In the genomic region with DNA sequence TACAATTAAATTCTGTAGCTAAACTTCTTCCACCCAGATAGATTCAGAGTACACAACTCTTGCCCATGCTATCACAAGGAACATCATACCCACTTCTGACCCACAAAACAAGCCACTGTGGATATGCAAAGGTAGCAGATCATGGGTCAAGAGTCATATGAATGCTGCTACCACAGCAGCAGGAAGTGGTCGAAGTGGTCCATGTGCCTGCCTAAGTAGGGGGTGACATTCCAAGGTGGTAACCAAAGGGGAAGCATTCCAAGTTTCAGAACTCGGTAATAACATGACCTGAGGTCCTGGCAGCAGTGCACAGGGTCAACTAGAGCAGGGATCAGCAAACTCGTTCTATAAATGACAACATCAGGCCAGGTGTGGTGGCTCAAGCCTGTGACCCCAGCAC, we compare ENCODE assay signal across 14 cellular contexts. TPM values are rescaled to one million over a fixed set of nuclear protein-coding genes. Genes with fewer than 3 reads are reported as not detected.
DNase-seq lines count a peak whose midpoint lies in the region; ATAC-seq, FAIRE-seq and TF ChIP-seq lines count a peak whose summit lies in the region.
"Not testable (repeated sequence)": the region's sequence is repeated elsewhere in the genome, so short reads cannot be mapped to it uniquely, and the experiment has no call there.
"Had no signal": no experiment of that assay in that cellular context is flagged by ENCODE, and none has a peak within 500 bp of the region (broad histone marks: within the 10 kb centered on the region; RNA-seq: fewer than 3 reads in every experiment).

No MANE protein-coding gene starts in this region.

- TF ChIP-seq CTCF in left ventricle myocardium inferior (IDR thresholded peaks at IDR 0.05; ENCODE audit: borderline replicate concordance); HepG2 (CRISPR knock-in tag; IDR thresholded peaks at IDR 0.05): not testable (repeated sequence)

- in situ Hi-C loops in HepG2 (cut with HindIII; ENCODE audit: extremely low pct_ligation_motif_present, low pct_unique_long_range_greater_than_20kb) = loop anchor here (25.0 kb wide), 1 partner anchor 1295 kb away; the partner anchor contains the start of genes MZT2A and TUBA3D

- not testable (repeated sequence) for H2AFZ ChIP-seq in HepG2 (ENCODE audit: low read length)

- not testable (repeated sequence) for TF ChIP-seq RAD21 in HepG2 (CRISPR knock-in tag; IDR thresholded peaks at IDR 0.05)

- not testable (repeated sequence) for H3K4me1 ChIP-seq in left ventricle myocardium inferior; HepG2 (ENCODE audit: insufficient read depth, low read length)

- not testable (repeated sequence) for TF ChIP-seq POLR2A in GM12891 (IDR thresholded peaks at IDR 0.05; ENCODE audit: low read depth, low read length); HepG2 (IDR thresholded peaks at IDR 0.05; ENCODE audit: insufficient read depth in 1 of 2, low read depth in 2 of 2, low read length in 2 of 2)

- not testable (repeated sequence) for H4K20me1 ChIP-seq in HepG2 (ENCODE audit: insufficient read depth, low read length)

- H3K9me3 Mint-ChIP-seq in activated CD8-positive, alpha-beta memory T cell treated with anti-CD3 and anti-CD28 coated beads, Interleukin-2, amount 10 ng/mL, durations not matched to agents 7 days and 5 days (ENCODE audit: low read depth); activated naive CD8-positive, alpha-beta T cell treated with anti-CD3 and anti-CD28 coated beads, Interleukin-2, amount 10 ng/mL, durations not matched to agents 7 days and 5 days: not testable (repeated sequence)

- POLR2A ChIA-PET in activated naive CD8-positive, alpha-beta T cell treated with anti-CD3 and anti-CD28 coated beads, Interleukin-2, amount 10 ng/mL, durations not matched to agents 7 days and 5 days (lab: Charles Lee); HepG2 (lab: Yijun Ruan, JAX): not testable (repeated sequence)

- BruUV-seq in HepG2 (replicated peaks; lab: Mats Ljungman, UMichigan) = not testable (repeated sequence)

- H3K36me3 Mint-ChIP-seq in activated CD8-positive, alpha-beta memory T cell treated with anti-CD3 and anti-CD28 coated beads, Interleukin-2, amount 10 ng/mL, durations not matched to agents 7 days and 5 days; activated naive CD8-positive, alpha-beta T cell treated with anti-CD3 and anti-CD28 coated beads, Interleukin-2, amount 10 ng/mL, durations not matched to agents 7 days and 5 days: not testable (repeated sequence)

- 84% methylated on average over 3 of the region's 3 CpGs for WGBS in HepG2 (ENCODE audit: low lambda C conversion rate)

- H3K27me3 ChIP-seq in left ventricle myocardium inferior (ENCODE audit: low read depth); HepG2 (ENCODE audit: control insufficient read depth in 1 of 2, insufficient read depth in 2 of 2, low read length in 2 of 2): not testable (repeated sequence)

- not testable (repeated sequence) for TF ChIP-seq EP300 in HepG2 (IDR thresholded peaks at IDR 0.05; ENCODE audit: low read depth in 2 of 2, low read length in 2 of 2); HepG2 (CRISPR knock-in tag; IDR thresholded peaks at IDR 0.05; ENCODE audit: borderline replicate concordance)

- not testable (repeated sequence) for H3K9ac ChIP-seq in HepG2 (ENCODE audit: insufficient read depth, low read depth, low read length)

- H3K4me3 Mint-ChIP-seq in activated CD8-positive, alpha-beta memory T cell treated with anti-CD3 and anti-CD28 coated beads, Interleukin-2, amount 10 ng/mL, durations not matched to agents 7 days and 5 days; activated naive CD8-positive, alpha-beta T cell treated with anti-CD3 and anti-CD28 coated beads, Interleukin-2, amount 10 ng/mL, durations not matched to agents 7 days and 5 days: not testable (repeated sequence)

- H3K36me3 ChIP-seq in left ventricle myocardium inferior; HepG2 (replicated peaks in 1 of 2; ENCODE audit: control insufficient read depth in 1 of 2, insufficient read depth in 2 of 2, low read length in 2 of 2): not testable (repeated sequence)

- not testable (repeated sequence) for H3K9me3 ChIP-seq in left ventricle myocardium inferior (replicated peaks); HepG2 (ENCODE audit: low read length)

- H3K79me2 ChIP-seq in HepG2 (ENCODE audit: insufficient read depth, low read length) = not testable (repeated sequence)

- H3K27me3 Mint-ChIP-seq in activated CD8-positive, alpha-beta memory T cell treated with anti-CD3 and anti-CD28 coated beads, Interleukin-2, amount 10 ng/mL, durations not matched to agents 7 days and 5 days; activated naive CD8-positive, alpha-beta T cell treated with anti-CD3 and anti-CD28 coated beads, Interleukin-2, amount 10 ng/mL, durations not matched to agents 7 days and 5 days: not testable (repeated sequence)

- peaks cover 11% of the 10 kb centered on the region for H3K4me1 Mint-ChIP-seq in activated CD8-positive, alpha-beta memory T cell treated with anti-CD3 and anti-CD28 coated beads, Interleukin-2, amount 10 ng/mL, durations not matched to agents 7 days and 5 days
- not testable (repeated sequence) for H3K4me1 Mint-ChIP-seq in activated naive CD8-positive, alpha-beta T cell treated with anti-CD3 and anti-CD28 coated beads, Interleukin-2, amount 10 ng/mL, durations not matched to agents 7 days and 5 days

- not testable (repeated sequence) for H3K27ac ChIP-seq in left ventricle myocardium inferior (replicated peaks); HepG2 (ENCODE audit: extremely low read length, insufficient read depth, low read length)

- CTCF ChIA-PET in activated CD8-positive, alpha-beta memory T cell treated with anti-CD3 and anti-CD28 coated beads, Interleukin-2, amount 10 ng/mL, durations not matched to agents 7 days and 5 days (lab: Charles Lee); HepG2 (lab: Yijun Ruan, JAX; ENCODE audit: low intra/inter-chr PET ratio, low total read pairs): not testable (repeated sequence)

- H3K4me2 ChIP-seq in HepG2 (ENCODE audit: low read depth, low read length) = not testable (repeated sequence)

- intact Hi-C loops in left ventricle myocardium inferior (cut with micrococcal nuclease); HepG2 (cut with micrococcal nuclease; ENCODE audit: unreplicated experiment): not testable (repeated sequence)

- not testable (repeated sequence) for DNase-seq in GM12891 (ENCODE audit: insufficient read length, low spot score); activated naive CD8-positive, alpha-beta T cell treated with anti-CD3 and anti-CD28 coated beads, Interleukin-2, amount 10 ng/mL, durations not matched to agents 7 days and 5 days; left ventricle myocardium inferior; HepG2 (ENCODE audit: low spot score); urothelium cell line (ENCODE audit: low spot score)
- DNase-seq in MV-4-11 (lab: John Stamatoyannopoulos, UW) (peak; percentile 16), renal cortical epithelial cell (ENCODE audit: low read depth) (peak; percentile 20)
- peak; percentile 23 for DNase-seq in activated CD8-positive, alpha-beta memory T cell treated with anti-CD3 and anti-CD28 coated beads, Interleukin-2, amount 10 ng/mL, durations not matched to agents 7 days and 5 days

- FAIRE-seq in GM12891 (lab: Jason Lieb, UNC) (peak; percentile 41), HepG2 (lab: Jason Lieb, UNC) (peak; percentile 46), urothelium cell line (lab: Jason Lieb, UNC) (peak; percentile 58)

- peak overlapping the region; percentile 57 for H3K4me3 ChIP-seq in left ventricle myocardium inferior
- not testable (repeated sequence) for H3K4me3 ChIP-seq in HepG2 (replicated peaks in 1 of 3; ENCODE audit: insufficient read depth in 1 of 3, low read depth in 2 of 3, low read length in 3 of 3)

- ATAC-seq in activated CD8-positive, alpha-beta memory T cell treated with anti-CD3 and anti-CD28 coated beads, Interleukin-2, amount 10 ng/mL, durations not matched to agents 7 days and 5 days; activated naive CD8-positive, alpha-beta T cell treated with anti-CD3 and anti-CD28 coated beads, Interleukin-2, amount 10 ng/mL, durations not matched to agents 7 days and 5 days (ENCODE audit: low read depth); HepG2: not testable (repeated sequence)

- H3K27ac Mint-ChIP-seq in activated CD8-positive, alpha-beta memory T cell treated with anti-CD3 and anti-CD28 coated beads, Interleukin-2, amount 10 ng/mL, durations not matched to agents 7 days and 5 days = not testable (repeated sequence)
- H3K27ac Mint-ChIP-seq in activated naive CD8-positive, alpha-beta T cell treated with anti-CD3 and anti-CD28 coated beads, Interleukin-2, amount 10 ng/mL, durations not matched to agents 7 days and 5 days = peak overlapping the region; percentile 3

RNA-seq across cellular contexts. Expression of gene TUBA3E, which starts 5.8 kb away (rescaled TPM):
- not detected for polyA plus RNA-seq in GM12891 (2012; ENCODE audit: low read depth, missing spikeins)
- not detected for total RNA-seq in activated CD8-positive, alpha-beta memory T cell treated with anti-CD3 and anti-CD28 coated beads, Interleukin-2, amount 10 ng/mL, durations not matched to agents 7 days and 5 days
- total RNA-seq in activated naive CD8-positive, alpha-beta T cell treated with anti-CD3 and anti-CD28 coated beads, Interleukin-2, amount 10 ng/mL, durations not matched to agents 7 days and 5 days = not detected
- total RNA-seq in left ventricle myocardium inferior (47.1 TPM), HepG2 (2016; rRNA removed; fragmentation: Illumina TruSeq; extraction: Trizol) (not detected in 2 replicates), renal cortical epithelial cell (not detected in 2 replicates)
- total RNA-seq in HepG2 (2016; cell fraction: cytosol; rRNA removed; fragmentation: Illumina TruSeq; extraction: Trizol; ENCODE audit: low read depth) = not detected in 2 replicates
- total RNA-seq in HepG2 (2016; cell fraction: insoluble cytoplasmic fraction; rRNA removed; fragmentation: Illumina TruSeq; extraction: Trizol) = not detected in 2 replicates
- not detected in 2 replicates for total RNA-seq in HepG2 (2016; cell fraction: membrane; rRNA removed; fragmentation: Illumina TruSeq; extraction: Trizol)
- not detected in 2 replicates for total RNA-seq in HepG2 (2016; cell fraction: nucleus; rRNA removed; fragmentation: Illumina TruSeq; extraction: Trizol)
- polyA plus RNA-seq in HepG2 (2011; rRNA removed) = not detected in 2 replicates
- not detected in 2 replicates for polyA plus RNA-seq in HepG2 (2011; cell fraction: cytosol; rRNA removed)
- not detected in 2 replicates for polyA plus RNA-seq in HepG2 (2011; cell fraction: nucleus; rRNA removed)
- not detected in 2 replicates for polyA plus RNA-seq in HepG2 (2012)
- not detected in 2 replicates for polyA plus RNA-seq in HepG2 (2016; cell fraction: cytosol; fragmentation: Illumina TruSeq; extraction: Trizol; ENCODE audit: low read depth)
- not detected in 2 replicates for polyA plus RNA-seq in HepG2 (2016; cell fraction: insoluble cytoplasmic fraction; fragmentation: Illumina TruSeq; extraction: Trizol; ENCODE audit: low read depth)
- polyA plus RNA-seq in HepG2 (2016; cell fraction: membrane; fragmentation: Illumina TruSeq; extraction: Trizol; ENCODE audit: low read depth) = not detected in 2 replicates
- not detected in 2 replicates for polyA plus RNA-seq in HepG2 (2016; cell fraction: nucleus; fragmentation: Illumina TruSeq; extraction: Trizol; ENCODE audit: insufficient read depth, low read depth)
- polyA minus RNA-seq in HepG2 (2011; rRNA and poly(A)+ RNA removed; ENCODE audit: low replicate concordance) = not detected in 2 replicates
- polyA minus RNA-seq in HepG2 (2011; cell fraction: cytosol; rRNA and poly(A)+ RNA removed) = not detected in 2 replicates
- polyA minus RNA-seq in HepG2 (2011; cell fraction: nucleus; rRNA and poly(A)+ RNA removed) = not detected in 2 replicates
- total RNA-seq: Calu3; CD4-positive, alpha-beta memory T cell; G401; HFFc6 had no signal
- polyA plus RNA-seq: A549; BJ; CD4-positive, alpha-beta memory T cell had no signal

RNA-seq across cellular contexts. Expression of gene MZT2B, which starts 10.4 kb away (rescaled TPM):
- polyA plus RNA-seq in GM12891 (2012; ENCODE audit: low read depth, missing spikeins) = 247 TPM
- 100 to 1,000 TPM; 399 to 472 TPM for total RNA-seq in activated CD8-positive, alpha-beta memory T cell treated with anti-CD3 and anti-CD28 coated beads, Interleukin-2, amount 10 ng/mL, durations not matched to agents 7 days and 5 days
- total RNA-seq in activated naive CD8-positive, alpha-beta T cell treated with anti-CD3 and anti-CD28 coated beads, Interleukin-2, amount 10 ng/mL, durations not matched to agents 7 days and 5 days = 100 to 1,000 TPM; 400 to 434 TPM
- 422 TPM for total RNA-seq in left ventricle myocardium inferior
- total RNA-seq in HepG2 (2016; rRNA removed; fragmentation: Illumina TruSeq; extraction: Trizol) = 308 and 410 TPM in 2 replicates
- total RNA-seq in HepG2 (2016; cell fraction: cytosol; rRNA removed; fragmentation: Illumina TruSeq; extraction: Trizol; ENCODE audit: low read depth) = 664 and 798 TPM in 2 replicates
- total RNA-seq in HepG2 (2016; cell fraction: insoluble cytoplasmic fraction; rRNA removed; fragmentation: Illumina TruSeq; extraction: Trizol) = 352 and 417 TPM in 2 replicates
- 641 and 838 TPM in 2 replicates for total RNA-seq in HepG2 (2016; cell fraction: membrane; rRNA removed; fragmentation: Illumina TruSeq; extraction: Trizol)
- 142 and 179 TPM in 2 replicates for total RNA-seq in HepG2 (2016; cell fraction: nucleus; rRNA removed; fragmentation: Illumina TruSeq; extraction: Trizol)
- 244 and 253 TPM in 2 replicates for polyA plus RNA-seq in HepG2 (2011; rRNA removed)
- polyA plus RNA-seq in HepG2 (2011; cell fraction: cytosol; rRNA removed) = 121 and 325 TPM in 2 replicates
- polyA plus RNA-seq in HepG2 (2011; cell fraction: nucleus; rRNA removed) = 97.5 and 107 TPM in 2 replicates
- polyA plus RNA-seq in HepG2 (2012) = 208 and 248 TPM in 2 replicates
- polyA plus RNA-seq in HepG2 (2016; cell fraction: cytosol; fragmentation: Illumina TruSeq; extraction: Trizol; ENCODE audit: low read depth) = 676 and 762 TPM in 2 replicates
- polyA plus RNA-seq in HepG2 (2016; cell fraction: insoluble cytoplasmic fraction; fragmentation: Illumina TruSeq; extraction: Trizol; ENCODE audit: low read depth) = 300 and 324 TPM in 2 replicates
- polyA plus RNA-seq in HepG2 (2016; cell fraction: membrane; fragmentation: Illumina TruSeq; extraction: Trizol; ENCODE audit: low read depth) = 541 and 609 TPM in 2 replicates
- 261 and 270 TPM in 2 replicates for polyA plus RNA-seq in HepG2 (2016; cell fraction: nucleus; fragmentation: Illumina TruSeq; extraction: Trizol; ENCODE audit: insufficient read depth, low read depth)
- polyA minus RNA-seq in HepG2 (2011; rRNA and poly(A)+ RNA removed; ENCODE audit: low replicate concordance) = 12.3 and 45.2 TPM in 2 replicates
- 53.2 and 58.8 TPM in 2 replicates for polyA minus RNA-seq in HepG2 (2011; cell fraction: cytosol; rRNA and poly(A)+ RNA removed)
- 20.9 and 25.2 TPM in 2 replicates for polyA minus RNA-seq in HepG2 (2011; cell fraction: nucleus; rRNA and poly(A)+ RNA removed)
- 59.8 and 179 TPM in 2 replicates for total RNA-seq in renal cortical epithelial cell

RNA-seq across cellular contexts. Expression of gene SMPD4, which starts 11.0 kb away (rescaled TPM):
- polyA plus RNA-seq in GM12891 (2012; ENCODE audit: low read depth, missing spikeins) = 39.8 TPM
- total RNA-seq in activated CD8-positive, alpha-beta memory T cell treated with anti-CD3 and anti-CD28 coated beads, Interleukin-2, amount 10 ng/mL, durations not matched to agents 7 days and 5 days = 10 to 100 TPM; 70.8 to 79.8 TPM
- 10 to 100 TPM; 67.3 to 74.2 TPM for total RNA-seq in activated naive CD8-positive, alpha-beta T cell treated with anti-CD3 and anti-CD28 coated beads, Interleukin-2, amount 10 ng/mL, durations not matched to agents 7 days and 5 days
- 26.7 TPM for total RNA-seq in left ventricle myocardium inferior
- total RNA-seq in HepG2 (2016; rRNA removed; fragmentation: Illumina TruSeq; extraction: Trizol) = 70.5 and 72.5 TPM in 2 replicates
- 16.2 and 16.4 TPM in 2 replicates for total RNA-seq in HepG2 (2016; cell fraction: cytosol; rRNA removed; fragmentation: Illumina TruSeq; extraction: Trizol; ENCODE audit: low read depth)
- total RNA-seq in HepG2 (2016; cell fraction: insoluble cytoplasmic fraction; rRNA removed; fragmentation: Illumina TruSeq; extraction: Trizol) = 63.3 and 71.6 TPM in 2 replicates
- total RNA-seq in HepG2 (2016; cell fraction: membrane; rRNA removed; fragmentation: Illumina TruSeq; extraction: Trizol) = 45.6 and 46.9 TPM in 2 replicates
- total RNA-seq in HepG2 (2016; cell fraction: nucleus; rRNA removed; fragmentation: Illumina TruSeq; extraction: Trizol) = 70.7 and 77.5 TPM in 2 replicates
- 63.2 and 69.0 TPM in 2 replicates for polyA plus RNA-seq in HepG2 (2011; rRNA removed)
- 27.2 and 39.1 TPM in 2 replicates for polyA plus RNA-seq in HepG2 (2011; cell fraction: cytosol; rRNA removed)
- polyA plus RNA-seq in HepG2 (2011; cell fraction: nucleus; rRNA removed) = 483 and 680 TPM in 2 replicates
- 53.0 and 69.5 TPM in 2 replicates for polyA plus RNA-seq in HepG2 (2012)
- 12.9 and 14.8 TPM in 2 replicates for polyA plus RNA-seq in HepG2 (2016; cell fraction: cytosol; fragmentation: Illumina TruSeq; extraction: Trizol; ENCODE audit: low read depth)
- 81.9 and 105 TPM in 2 replicates for polyA plus RNA-seq in HepG2 (2016; cell fraction: insoluble cytoplasmic fraction; fragmentation: Illumina TruSeq; extraction: Trizol; ENCODE audit: low read depth)
- polyA plus RNA-seq in HepG2 (2016; cell fraction: membrane; fragmentation: Illumina TruSeq; extraction: Trizol; ENCODE audit: low read depth) = 36.8 and 38.6 TPM in 2 replicates
- polyA plus RNA-seq in HepG2 (2016; cell fraction: nucleus; fragmentation: Illumina TruSeq; extraction: Trizol; ENCODE audit: insufficient read depth, low read depth) = 229 and 236 TPM in 2 replicates
- polyA minus RNA-seq in HepG2 (2011; rRNA and poly(A)+ RNA removed; ENCODE audit: low replicate concordance) = 39.1 and 125 TPM in 2 replicates
- 39.4 and 44.1 TPM in 2 replicates for polyA minus RNA-seq in HepG2 (2011; cell fraction: cytosol; rRNA and poly(A)+ RNA removed)
- polyA minus RNA-seq in HepG2 (2011; cell fraction: nucleus; rRNA and poly(A)+ RNA removed) = 82.9 and 90.9 TPM in 2 replicates
- total RNA-seq in renal cortical epithelial cell = 13.9 and 29.6 TPM in 2 replicates

RNA-seq across cellular contexts. Expression of gene CCDC74B, which starts 47.5 kb away (rescaled TPM):
- polyA plus RNA-seq in GM12891 (2012; ENCODE audit: low read depth, missing spikeins) = 1.7 TPM
- total RNA-seq in activated CD8-positive, alpha-beta memory T cell treated with anti-CD3 and anti-CD28 coated beads, Interleukin-2, amount 10 ng/mL, durations not matched to agents 7 days and 5 days = under 1 TPM; 0.23 to 0.47 TPM
- 1 to 10 TPM; 1.2 to 1.5 TPM for total RNA-seq in activated naive CD8-positive, alpha-beta T cell treated with anti-CD3 and anti-CD28 coated beads, Interleukin-2, amount 10 ng/mL, durations not matched to agents 7 days and 5 days
- 0.44 TPM for total RNA-seq in left ventricle myocardium inferior
- 0.11 TPM in 1 of 2 replicates, not detected in the other for total RNA-seq in HepG2 (2016; rRNA removed; fragmentation: Illumina TruSeq; extraction: Trizol)
- 0.26 TPM in 1 of 2 replicates, not detected in the other for total RNA-seq in HepG2 (2016; cell fraction: cytosol; rRNA removed; fragmentation: Illumina TruSeq; extraction: Trizol; ENCODE audit: low read depth)
- total RNA-seq in HepG2 (2016; cell fraction: insoluble cytoplasmic fraction; rRNA removed; fragmentation: Illumina TruSeq; extraction: Trizol) = 0.15 and 0.24 TPM in 2 replicates
- total RNA-seq in HepG2 (2016; cell fraction: membrane; rRNA removed; fragmentation: Illumina TruSeq; extraction: Trizol) = 0.55 TPM in 1 of 2 replicates, not detected in the other
- 0.28 and 0.37 TPM in 2 replicates for total RNA-seq in HepG2 (2016; cell fraction: nucleus; rRNA removed; fragmentation: Illumina TruSeq; extraction: Trizol)
- polyA plus RNA-seq in HepG2 (2011; rRNA removed) = 0.07 and 0.12 TPM in 2 replicates
- 0.04 and 0.21 TPM in 2 replicates for polyA plus RNA-seq in HepG2 (2011; cell fraction: cytosol; rRNA removed)
- polyA plus RNA-seq in HepG2 (2011; cell fraction: nucleus; rRNA removed) = 1.0 and 1.3 TPM in 2 replicates
- polyA plus RNA-seq in HepG2 (2012) = 0.04 and 0.16 TPM in 2 replicates
- polyA plus RNA-seq in HepG2 (2016; cell fraction: cytosol; fragmentation: Illumina TruSeq; extraction: Trizol; ENCODE audit: low read depth) = 0.26 and 0.28 TPM in 2 replicates
- polyA plus RNA-seq in HepG2 (2016; cell fraction: insoluble cytoplasmic fraction; fragmentation: Illumina TruSeq; extraction: Trizol; ENCODE audit: low read depth) = 0.35 TPM in 1 of 2 replicates, not detected in the other
- 0.21 and 0.37 TPM in 2 replicates for polyA plus RNA-seq in HepG2 (2016; cell fraction: membrane; fragmentation: Illumina TruSeq; extraction: Trizol; ENCODE audit: low read depth)
- 0.75 and 0.81 TPM in 2 replicates for polyA plus RNA-seq in HepG2 (2016; cell fraction: nucleus; fragmentation: Illumina TruSeq; extraction: Trizol; ENCODE audit: insufficient read depth, low read depth)
- polyA minus RNA-seq in HepG2 (2011; rRNA and poly(A)+ RNA removed; ENCODE audit: low replicate concordance) = 0.47 TPM in 1 of 2 replicates, not detected in the other
- polyA minus RNA-seq in HepG2 (2011; cell fraction: cytosol; rRNA and poly(A)+ RNA removed) = not detected in 2 replicates
- 0.50 and 0.90 TPM in 2 replicates for polyA minus RNA-seq in HepG2 (2011; cell fraction: nucleus; rRNA and poly(A)+ RNA removed)
- total RNA-seq in renal cortical epithelial cell = 0.87 and 7.2 TPM in 2 replicates
- polyA plus RNA-seq: CD4-positive, alpha-beta memory T cell had no signal

Comparison
In these comparisons a context has a peak if more than half of its experiments do, and no peak if none do; other contexts are left out.
1. RNA of gene TUBA3E, which starts 5.8 kb away (total RNA-seq): 47.1 TPM in left ventricle myocardium inferior (single experiment); not detected in HepG2, not detected in activated CD8-positive, alpha-beta memory T cell treated with anti-CD3 and anti-CD28 coated beads, Interleukin-2, amount 10 ng/mL, durations not matched to agents 7 days and 5 days, not detected in activated naive CD8-positive, alpha-beta T cell treated with anti-CD3 and anti-CD28 coated beads, Interleukin-2, amount 10 ng/mL, durations not matched to agents 7 days and 5 days and not detected in renal cortical epithelial cell; every median in the first group is over 10 times any median in the second.